Comparison of ENCODE assay signal across 12 cellular contexts in genomic region chr9:4690144-4690543, GRCh38. TPM values are rescaled to one million over a fixed set of nuclear protein-coding genes. Genes with fewer than 3 reads are reported as not detected.
DNase-seq lines count a peak whose midpoint lies in the region; ATAC-seq and TF ChIP-seq lines count a peak whose summit lies in the region.
"Had no signal": no experiment of that assay in that cellular context is flagged by ENCODE, and none has a peak within 500 bp of the region (broad histone marks: within the 10 kb centered on the region; RNA-seq: fewer than 3 reads in every experiment).

No MANE protein-coding gene starts in this region.

- intact Hi-C loops in A673 (cut with micrococcal nuclease; ENCODE audit: unreplicated experiment): no loop called here
- intact Hi-C loops in activated B cell treated with CpG ODN at 0.5 μM for 24 hours (cut with micrococcal nuclease): no loop called here
- intact Hi-C loops in testis (cut with DNase I; ENCODE audit: low total_unique reads): no loop called here
- intact Hi-C loops in vagina (cut with DNase I): no loop called here

- WGBS in testis, 2 donors: 93 to 94% methylated on average over 4 of the region's 4 CpGs

- H3K4me1 ChIP-seq in A673 (ENCODE audit: insufficient read depth, low read length, poor library complexity, severe bottlenecking): peaks cover 11% of the 10 kb centered on the region
- H3K4me1 ChIP-seq in testis: peaks cover 16% of the 10 kb centered on the region
- peaks cover 11% of the 10 kb centered on the region for H3K4me1 ChIP-seq in vagina
- H3K4me1 ChIP-seq: thyroid gland had no signal

- ATAC-seq in GM19351 (IDR thresholded peaks at IDR 0.05; ENCODE audit: unreplicated experiment): peak; percentile 51
- ATAC-seq in HG02885 (IDR thresholded peaks at IDR 0.05; ENCODE audit: poor library complexity, unreplicated experiment): peak; percentile 49
- ATAC-seq in activated B cell treated with CpG ODN at 0.5 μM for 24 hours (ENCODE audit: low read depth): peak; percentile 49
- ATAC-seq in T-cell (replicated peaks in 1 of 4): no peak
- ATAC-seq: HepG2 had no signal

- CTCF ChIA-PET in A673 (lab: Charles Lee) (no interaction called here), activated B cell treated with CpG ODN at 0.5 μM for 24 hours (lab: Charles Lee) (no interaction called here), T-cell (lab: Charles Lee) (no interaction called here)

- POLR2A ChIA-PET in A673 (lab: Charles Lee; ENCODE audit: low non-redundant PET): no interaction called here
- POLR2A ChIA-PET in activated B cell treated with CpG ODN at 0.5 μM for 24 hours (lab: Charles Lee): no interaction called here
- POLR2A ChIA-PET in T-cell (lab: Charles Lee): no interaction called here

- no peaks in the 10 kb centered on the region for H3K27me3 Mint-ChIP-seq in activated B cell treated with CpG ODN at 0.5 μM for 24 hours
- H3K27me3 Mint-ChIP-seq in T-cell: no peaks in the 10 kb centered on the region

- H3K4me1 Mint-ChIP-seq in activated B cell treated with CpG ODN at 0.5 μM for 24 hours: peaks cover 8% of the 10 kb centered on the region
- H3K4me1 Mint-ChIP-seq in T-cell: peaks cover 42 to 48% (median 44%) of the 10 kb centered on the region in 3 donors

- TF ChIP-seq POLR2A in testis (IDR thresholded peaks at IDR 0.05): no peak
- TF ChIP-seq POLR2A in vagina (IDR thresholded peaks at IDR 0.05): no peak

- H3K4me3 ChIP-seq in A673 (ENCODE audit: low read depth, low read length, poor library complexity, severe bottlenecking) (no peak overlapping the region), testis (no peak overlapping the region), vagina (no peak overlapping the region)
- H3K4me3 ChIP-seq: spleen, thyroid gland had no signal

- TF ChIP-seq CTCF in A673 (conservative IDR thresholded peaks at IDR 0.05; ENCODE audit: low read depth, low read length) (no peak), activated B cell treated with CpG ODN at 0.5 μM for 24 hours (IDR thresholded peaks at IDR 0.05) (no peak), testis (IDR thresholded peaks at IDR 0.05) (no peak), vagina (IDR thresholded peaks at IDR 0.05) (no peak)

- H3K36me3 ChIP-seq in A673 (ENCODE audit: insufficient read depth, low read length, poor library complexity, severe bottlenecking) (peaks cover 59% of the 10 kb centered on the region), testis (ENCODE audit: low read depth, missing control alignments) (no peaks in the 10 kb centered on the region), vagina (peaks cover 0 to 46% of the 10 kb centered on the region in 2 donors)

- no peak overlapping the region for H3K4me3 Mint-ChIP-seq in activated B cell treated with CpG ODN at 0.5 μM for 24 hours
- no peak overlapping the region for H3K4me3 Mint-ChIP-seq in T-cell

- H3K27ac ChIP-seq in A673 (ENCODE audit: low read depth, low read length, poor library complexity, severe bottlenecking) (peak overlapping the region; percentile 45), testis (no peak overlapping the region), vagina (no peak overlapping the region)
- H3K27ac ChIP-seq: thyroid gland had no signal

- H3K9me3 ChIP-seq in A673 (ENCODE audit: low read depth, low read length, poor library complexity, severe bottlenecking) (no peaks in the 10 kb centered on the region), testis (no peaks in the 10 kb centered on the region), vagina (no peaks in the 10 kb centered on the region)
- H3K9me3 ChIP-seq: spleen, thyroid gland had no signal

- H3K27me3 ChIP-seq in A673 (replicated peaks; ENCODE audit: insufficient read depth, low read depth, low read length, poor library complexity) (no peaks in the 10 kb centered on the region), testis (no peaks in the 10 kb centered on the region), vagina (no peaks in the 10 kb centered on the region)
- H3K27me3 ChIP-seq: spleen, thyroid gland had no signal

- DNase-seq in A673 (ENCODE audit: low spot score): no peak
- DNase-seq in activated B cell treated with CpG ODN at 0.5 μM for 24 hours: no peak
- DNase-seq in NCI-H748 (lab: John Stamatoyannopoulos, UW; ENCODE audit: unreplicated experiment): no peak
- no peak for DNase-seq in T-cell
- no peak for DNase-seq in testis
- DNase-seq in vagina (ENCODE audit: extremely low spot score in 2 of 2): no peak
- DNase-seq: NCI-H526 treated with DMSO at 0.1 percent for 48 hours, spleen had no signal

- H3K36me3 Mint-ChIP-seq in activated B cell treated with CpG ODN at 0.5 μM for 24 hours (ENCODE audit: low read depth): peaks cover 63% of the 10 kb centered on the region
- H3K36me3 Mint-ChIP-seq in T-cell: peaks cover 43% of the 10 kb centered on the region

- no TSS peak for BruUV-seq in A673 (replicated peaks; lab: Mats Ljungman, UMichigan)

- H3K27ac Mint-ChIP-seq in activated B cell treated with CpG ODN at 0.5 μM for 24 hours (peak overlapping the region; percentile 8), T-cell (peak overlapping the region in 1 of 2 donors; percentile 11)

- H3K9me3 Mint-ChIP-seq in activated B cell treated with CpG ODN at 0.5 μM for 24 hours (no peaks in the 10 kb centered on the region), T-cell (no peaks in the 10 kb centered on the region)

RNA-seq across cellular contexts. Expression of gene CDC37L1, which starts 10.8 kb away (rescaled TPM):
- total RNA-seq in A673 (2021): 26.8 and 28.7 TPM in 2 replicates
- 12.3 and 14.7 TPM in 2 replicates for total RNA-seq in activated B cell treated with CpG ODN at 0.5 μM for 24 hours
- total RNA-seq in T-cell: 10 to 100 TPM; 20.6 to 26.8 (median 23.7) TPM
- 10 to 100 TPM; 31.2 TPM for total RNA-seq in testis
- 18.2 TPM for polyA plus RNA-seq in testis (ENCODE audit: insufficient read depth, low read depth, low replicate concordance)
- total RNA-seq in vagina: 23.8 TPM

RNA-seq across cellular contexts. Expression of gene SPATA6L, which starts 23.9 kb away (rescaled TPM):
- 20.4 and 21.2 TPM in 2 replicates for total RNA-seq in A673 (2021)
- total RNA-seq in activated B cell treated with CpG ODN at 0.5 μM for 24 hours: 0.53 TPM in 1 of 2 replicates, not detected in the other
- 1 to 10 TPM; 1.2 to 5.2 (median 2.5) TPM for total RNA-seq in T-cell
- total RNA-seq in testis: 10 to 100 TPM; 12.8 to 27.5 TPM
- 42.3 TPM for polyA plus RNA-seq in testis (ENCODE audit: insufficient read depth, low read depth, low replicate concordance)
- total RNA-seq in vagina: 3.9 TPM

RNA-seq across cellular contexts. Expression of gene PLPP6, which starts 28.1 kb away (rescaled TPM):
- total RNA-seq in A673 (2021) (30.9 and 39.5 TPM in 2 replicates), activated B cell treated with CpG ODN at 0.5 μM for 24 hours (8.5 and 10.2 TPM in 2 replicates), T-cell (10 to 100 TPM in 3 of 5 donors, 1 to 10 TPM in 2; 6.7 to 15.8 (median 14.3) TPM), testis (10 to 100 TPM in 1 of 2 donors, 1 to 10 TPM in 1; 9.5 to 10.4 TPM), vagina (7.1 TPM)
- polyA plus RNA-seq in testis (ENCODE audit: insufficient read depth, low read depth, low replicate concordance): 10.8 TPM

RNA-seq across cellular contexts. Expression of gene AK3, which starts 50.9 kb away (rescaled TPM):
- total RNA-seq in A673 (2021): 93.1 and 93.6 TPM in 2 replicates
- 14.5 and 16.9 TPM in 2 replicates for total RNA-seq in activated B cell treated with CpG ODN at 0.5 μM for 24 hours
- total RNA-seq in T-cell: 10 to 100 TPM; 20.0 to 25.7 (median 23.1) TPM
- 10 to 100 TPM; 18.3 to 24.1 TPM for total RNA-seq in testis
- 23.4 TPM for polyA plus RNA-seq in testis (ENCODE audit: insufficient read depth, low read depth, low replicate concordance)
- total RNA-seq in vagina: 72.4 TPM

Comparison
In these comparisons a context has a peak if more than half of its experiments do, and no peak if none do; other contexts are left out.
1. ATAC-seq: peak in GM19351 (single experiment), HG02885 (single experiment) and activated B cell treated with CpG ODN at 0.5 μM for 24 hours (single experiment); none in T-cell (0 of 4).